ENCODE assay signal across 8 cellular contexts in the genomic region with DNA sequence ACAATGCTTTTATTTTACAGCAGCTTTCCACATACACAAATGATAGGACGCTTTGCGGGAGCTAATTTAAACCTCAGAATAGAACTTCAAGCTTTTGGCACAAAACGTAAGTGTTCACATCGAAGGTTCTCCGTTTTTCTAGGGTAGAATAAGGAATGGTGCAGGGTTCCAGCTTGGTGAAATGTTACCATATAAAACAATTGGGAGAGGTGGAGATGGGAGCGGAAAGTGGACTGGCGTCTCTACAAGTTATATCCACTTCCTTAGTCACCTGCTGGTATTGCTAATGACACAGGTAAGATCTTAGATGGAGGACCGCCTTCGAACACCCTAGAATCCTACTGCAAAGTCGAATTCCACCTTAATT. TPM values are rescaled to one million over a fixed set of nuclear protein-coding genes. Genes with fewer than 3 reads are reported as not detected.
DNase-seq lines count a peak whose midpoint lies in the region; ATAC-seq and TF ChIP-seq lines count a peak whose summit lies in the region.

No MANE protein-coding gene starts in this region.

- POLR2A ChIA-PET in CD8-positive, alpha-beta T cell (lab: Charles Lee), result interaction anchor here (1.1 to 3.6 kb wide), 4 partner anchors 15 to 229 kb away, joined by 3 to 18 read pairs (median 10); partner anchors contain the start of genes GEMIN4, GLOD4, MRM3 and TIMM22
- POLR2A ChIA-PET in T-cell (lab: Charles Lee), result interaction anchor here in 1 of 2 donors (0.6 kb wide), 1 partner anchor 125 kb away, joined by 4 read pairs; no protein-coding TSS in a partner anchor

- H3K4me1 Mint-ChIP-seq in CD8-positive, alpha-beta T cell (ENCODE audit: low read depth), result peaks cover 19% of the 10 kb centered on the region
- H3K4me1 Mint-ChIP-seq in T-cell, result peaks cover 19 to 21% (median 20%) of the 10 kb centered on the region in 3 donors

- H3K27me3 Mint-ChIP-seq in CD8-positive, alpha-beta T cell (ENCODE audit: low read depth), result peaks cover 18% of the 10 kb centered on the region
- H3K27me3 Mint-ChIP-seq in T-cell, result peaks cover 19 to 21% of the 10 kb centered on the region in 2 donors

- TF ChIP-seq CTCF in 22Rv1 (IDR thresholded peaks at IDR 0.05), result peak; percentile 46
- peak; percentile 20 for TF ChIP-seq CTCF in CD8-positive, alpha-beta T cell (IDR thresholded peaks at IDR 0.05)

- H3K9ac ChIP-seq in iPS-20b (ENCODE audit: low read depth, low read length), result no peak overlapping the region

- H3K36me3 Mint-ChIP-seq in CD8-positive, alpha-beta T cell, result no peaks in the 10 kb centered on the region
- H3K36me3 Mint-ChIP-seq in T-cell, result no peaks in the 10 kb centered on the region

- ATAC-seq in CD8-positive, alpha-beta T cell, result no peak
- ATAC-seq in T-cell (replicated peaks in 1 of 4) (no peak), HG02588 (IDR thresholded peaks at IDR 0.05; ENCODE audit: unreplicated experiment) (no peak)

- peaks cover 16% of the 10 kb centered on the region for H3K27me3 ChIP-seq in CD8-positive, alpha-beta T cell (ENCODE audit: insufficient read depth, low read length)
- H3K27me3 ChIP-seq in iPS-20b (ENCODE audit: insufficient read depth, low read length), result no peaks in the 10 kb centered on the region; the same call in 1 of the 2 replicates

- H3K9me3 Mint-ChIP-seq in CD8-positive, alpha-beta T cell, result no peaks in the 10 kb centered on the region
- no peaks in the 10 kb centered on the region for H3K9me3 Mint-ChIP-seq in T-cell

- intact Hi-C loops in CD8-positive, alpha-beta T cell (cut with DNase I, micrococcal nuclease), result loop anchor here (1.0 to 5.0 kb wide), 9 partner anchors 15 to 836 kb away; partner anchors contain the start of genes GLOD4 (in 2 of the 2), MRM3 (in 2 of the 2) and VPS53 (in 2 of the 2)

- no peaks in the 10 kb centered on the region for H3K36me3 ChIP-seq in CD8-positive, alpha-beta T cell (ENCODE audit: insufficient read depth, low read length)
- H3K36me3 ChIP-seq in iPS-20b (ENCODE audit: insufficient read depth, low read depth, low read length), result no peaks in the 10 kb centered on the region

- H3K4me1 ChIP-seq in CD8-positive, alpha-beta T cell (ENCODE audit: insufficient read depth, low read length), result peaks cover 18% of the 10 kb centered on the region
- peaks cover 16% of the 10 kb centered on the region; the same call in 1 of the 2 replicates for H3K4me1 ChIP-seq in iPS-20b (ENCODE audit: insufficient read depth, low read length)

- H3K27ac ChIP-seq in 22Rv1 (no peak overlapping the region), iPS-20b (ENCODE audit: low read length) (no peak overlapping the region)
- no peak overlapping the region for H3K27ac ChIP-seq in CD8-positive, alpha-beta T cell (ENCODE audit: low read depth, low read length)

- no peaks in the 10 kb centered on the region for H3K9me3 ChIP-seq in CD8-positive, alpha-beta T cell (ENCODE audit: low read length)
- no peaks in the 10 kb centered on the region for H3K9me3 ChIP-seq in iPS-20b (ENCODE audit: insufficient read depth, low read depth, low read length)

- H3K27ac Mint-ChIP-seq in CD8-positive, alpha-beta T cell, result no peak overlapping the region
- H3K27ac Mint-ChIP-seq in T-cell, result peak overlapping the region; percentile 10 to 88

- DNase-seq in CD8-positive, alpha-beta T cell, result no peak
- DNase-seq in T-cell (no peak), NAMALWA (ENCODE audit: low spot score) (no peak), C1 segment of cervical spinal cord (lab: John Stamatoyannopoulos, UW) (no peak), NCI-H1417 treated with DMSO at 0.1 percent for 48 hours (lab: John Stamatoyannopoulos, UW) (no peak)

- CTCF ChIA-PET in CD8-positive, alpha-beta T cell (lab: Charles Lee), result interaction anchor here (0.7 to 2.7 kb wide), 25 partner anchors 8 to 569 kb away, joined by 3 to 40 read pairs (median 5); partner anchors contain the start of genes GLOD4, MRM3 and TIMM22
- CTCF ChIA-PET in T-cell (lab: Charles Lee), result interaction anchor here in 1 of 2 donors (0.5 to 2.3 kb wide), 10 partner anchors 15 to 281 kb away, joined by 3 to 26 read pairs (median 7); partner anchors contain the start of genes GLOD4, MRM3 and TIMM22

- peak overlapping the region; percentile 78 for H3K4me3 Mint-ChIP-seq in CD8-positive, alpha-beta T cell
- H3K4me3 Mint-ChIP-seq in T-cell, result peak overlapping the region; percentile 77 to 82 (median 81)

- no peak overlapping the region for H3K4me3 ChIP-seq in CD8-positive, alpha-beta T cell (ENCODE audit: low read depth, low read length)
- H3K4me3 ChIP-seq in iPS-20b (ENCODE audit: low read length), result 0 out of 2 replicates have a peak overlapping the region, but pooled peaks have one; percentile 37

RNA-seq across cellular contexts. Expression of gene NXN, which starts 1.7 kb away (rescaled TPM):
- under 1 TPM; 0.17 to 0.95 TPM for total RNA-seq in CD8-positive, alpha-beta T cell
- total RNA-seq in T-cell, result 1 to 10 TPM in 2 of 5 donors, under 1 TPM in 3; 0.56 to 1.3 (median 0.96) TPM

RNA-seq across cellular contexts. Expression of gene TIMM22, which starts 15.7 kb away (rescaled TPM):
- 10 to 100 TPM; 13.2 to 14.0 TPM for total RNA-seq in CD8-positive, alpha-beta T cell
- 10 to 100 TPM in 4 of 5 donors, 1 to 10 TPM in 1; 8.9 to 13.2 (median 11.4) TPM for total RNA-seq in T-cell
